Comparison of ENCODE assay signal across 19 cellular contexts in genomic region chr21:18318156-18318555, GRCh38.
"Had no signal": no experiment of that assay in that cellular context is flagged by ENCODE, and none has a peak within 500 bp of the region (broad histone marks: within the 10 kb centered on the region; RNA-seq: fewer than 3 reads in every experiment).

No MANE protein-coding gene starts in this region.

- H3K4me1 Mint-ChIP-seq: activated CD4-positive, alpha-beta memory T cell treated with anti-CD3 and anti-CD28 coated beads, Interleukin-2, amount 10 ng/mL, durations not matched to agents 7 days and 5 days; activated CD4-positive, alpha-beta T cell treated with anti-CD3 and anti-CD28 coated beads, Interleukin-2, amount 10 ng/mL, durations not matched to agents 24 days and 14 days; activated naive CD8-positive, alpha-beta T cell treated with anti-CD3 and anti-CD28 coated beads, Interleukin-2, amount 50 U/mL, for 24 hours; immature natural killer cell; naive thymus-derived CD8-positive, alpha-beta T cell; neural progenitor cell had no signal

- H3K27me3 Mint-ChIP-seq: activated CD4-positive, alpha-beta memory T cell treated with anti-CD3 and anti-CD28 coated beads, Interleukin-2, amount 10 ng/mL, durations not matched to agents 7 days and 5 days; activated CD4-positive, alpha-beta T cell treated with anti-CD3 and anti-CD28 coated beads, Interleukin-2, amount 10 ng/mL, durations not matched to agents 24 days and 14 days; activated naive CD8-positive, alpha-beta T cell treated with anti-CD3 and anti-CD28 coated beads, Interleukin-2, amount 50 U/mL, for 24 hours had no signal

- H3K4me3 Mint-ChIP-seq: activated CD4-positive, alpha-beta memory T cell treated with anti-CD3 and anti-CD28 coated beads, Interleukin-2, amount 10 ng/mL, durations not matched to agents 7 days and 5 days; activated CD4-positive, alpha-beta T cell treated with anti-CD3 and anti-CD28 coated beads, Interleukin-2, amount 10 ng/mL, durations not matched to agents 24 days and 14 days; activated naive CD8-positive, alpha-beta T cell treated with anti-CD3 and anti-CD28 coated beads, Interleukin-2, amount 50 U/mL, for 24 hours; activated T-cell treated with anti-CD3 and anti-CD28 coated beads, Interleukin-2, amount 50 U/mL, for 72 hours; immature natural killer cell; naive thymus-derived CD8-positive, alpha-beta T cell; neural progenitor cell; T-helper 2 cell treated with Interferon-gamma antibody and Interleukin-4, amounts not matched to agents 5 μg/mL and 100 μg/mL, for 36 hours had no signal

- ATAC-seq: activated CD4-positive, CD25-positive, alpha-beta regulatory T cell treated with anti-CD3 and anti-CD28 coated beads, Interleukin-2, amount 50 U/mL, for 24 hours; activated naive CD8-positive, alpha-beta T cell treated with anti-CD3 and anti-CD28 coated beads, Interleukin-2, amount 50 U/mL, for 24 hours; activated T-cell treated with anti-CD3 and anti-CD28 coated beads, Interleukin-2, amount 50 U/mL, for 72 hours; left lung; naive thymus-derived CD8-positive, alpha-beta T cell; stimulated activated naive CD8-positive, alpha-beta T cell treated with anti-CD3 and anti-CD28 coated beads, Interleukin-15, Interleukin-2, amounts not matched to agents 100 U/mL and 50 U/mL, for 24 hours had no signal

- H3K27me3 ChIP-seq: cardiac muscle cell, left lung, neural progenitor cell, upper lobe of left lung had no signal

- H2AFZ ChIP-seq: neural progenitor cell had no signal

- H3K36me3 Mint-ChIP-seq: immature natural killer cell; naive thymus-derived CD8-positive, alpha-beta T cell; neural progenitor cell had no signal

- DNase-seq: activated CD4-positive, alpha-beta memory T cell treated with anti-CD3 and anti-CD28 coated beads, Interleukin-2, amount 10 ng/mL, durations not matched to agents 7 days and 5 days; activated CD4-positive, alpha-beta T cell treated with anti-CD3 and anti-CD28 coated beads, Interleukin-2, amount 10 ng/mL, durations not matched to agents 24 days and 14 days; activated effector memory CD4-positive, alpha-beta T cell treated with anti-CD3 and anti-CD28 coated beads, Interleukin-2, amount 50 U/mL, for 16 hours; activated naive CD4-positive, alpha-beta T cell treated with anti-CD3 and anti-CD28 coated beads, Interleukin-2, amount 50 U/mL, for 16 hours; activated naive CD8-positive, alpha-beta T cell treated with anti-CD3 and anti-CD28 coated beads, Interleukin-2, amount 50 U/mL, for 24 hours; activated T-cell treated with anti-CD3 and anti-CD28 coated beads, Interleukin-2, amount 50 U/mL, for 72 hours; immature natural killer cell; left lung; naive thymus-derived CD8-positive, alpha-beta T cell; stimulated activated CD4-positive, alpha-beta T cell treated with anti-CD3 and anti-CD28 coated beads, Interleukin-4, amount 100 ng/mL, for 24 hours; stimulated activated naive CD8-positive, alpha-beta T cell treated with anti-CD3 and anti-CD28 coated beads, Interleukin-15, Interleukin-2, amounts not matched to agents 100 U/mL and 50 U/mL, for 24 hours; upper lobe of left lung had no signal

- H3K4me1 ChIP-seq: left lung, neural progenitor cell, prostate gland, upper lobe of left lung had no signal

- H3K4me2 ChIP-seq: neural progenitor cell had no signal

- H3K27ac ChIP-seq: cardiac muscle cell, left lung, neural progenitor cell, prostate gland, upper lobe of left lung, VCaP had no signal

- H3K36me3 ChIP-seq: cardiac muscle cell, left lung, neural progenitor cell, prostate gland, upper lobe of left lung had no signal

- H3K27ac Mint-ChIP-seq: activated CD4-positive, alpha-beta memory T cell treated with anti-CD3 and anti-CD28 coated beads, Interleukin-2, amount 10 ng/mL, durations not matched to agents 7 days and 5 days; activated CD4-positive, alpha-beta T cell treated with anti-CD3 and anti-CD28 coated beads, Interleukin-2, amount 10 ng/mL, durations not matched to agents 24 days and 14 days; activated naive CD8-positive, alpha-beta T cell treated with anti-CD3 and anti-CD28 coated beads, Interleukin-2, amount 50 U/mL, for 24 hours; activated T-cell treated with anti-CD3 and anti-CD28 coated beads, Interleukin-2, amount 50 U/mL, for 72 hours; immature natural killer cell; naive thymus-derived CD8-positive, alpha-beta T cell; neural progenitor cell; T-helper 2 cell treated with Interferon-gamma antibody and Interleukin-4, amounts not matched to agents 5 μg/mL and 100 μg/mL, for 36 hours had no signal

- H3K4me3 ChIP-seq: cardiac muscle cell, left lung, lung, neural progenitor cell, prostate gland, upper lobe of left lung had no signal
